13 cellular contexts compared by ENCODE assay signal in the genomic region with DNA sequence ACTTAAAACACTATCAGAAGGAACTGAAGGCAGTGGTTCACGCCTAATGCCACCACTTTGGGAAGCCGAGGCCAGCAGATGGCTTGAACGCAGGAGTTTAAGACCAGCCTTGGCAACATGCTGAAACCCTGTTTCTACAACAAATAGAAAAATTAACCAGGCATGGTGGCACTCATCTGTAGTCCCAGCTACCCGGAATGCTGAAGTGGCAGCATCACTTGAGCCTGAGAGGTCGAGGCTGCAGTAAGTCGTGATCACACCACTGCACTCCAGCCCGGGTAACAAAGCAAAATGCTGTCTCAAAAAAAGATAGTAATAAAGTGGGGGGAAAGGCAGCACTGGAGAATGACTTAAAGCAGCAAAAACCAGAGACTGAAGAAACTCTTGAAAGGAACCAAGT. TPM values are rescaled to one million over a fixed set of nuclear protein-coding genes. Genes with fewer than 3 reads are reported as not detected.
DNase-seq lines count a peak whose midpoint lies in the region; ATAC-seq and TF ChIP-seq lines count a peak whose summit lies in the region.
"Had no signal": no experiment of that assay in that cellular context is flagged by ENCODE, and none has a peak within 500 bp of the region (broad histone marks: within the 10 kb centered on the region; RNA-seq: fewer than 3 reads in every experiment).

No MANE protein-coding gene starts in this region.

- peaks cover 44% of the 10 kb centered on the region for H3K36me3 ChIP-seq in CD4-positive, CD25-positive, alpha-beta regulatory T cell (ENCODE audit: control insufficient read depth, insufficient read depth, low read length)
- peaks cover 32% of the 10 kb centered on the region; the same call in 1 of the 2 replicates for H3K36me3 ChIP-seq in GM23338 (ENCODE audit: insufficient read depth)

- peaks cover 72% of the 10 kb centered on the region for H4K20me1 ChIP-seq in GM23338 (replicated peaks; ENCODE audit: insufficient read depth)

- H3K9me3 Mint-ChIP-seq in CD4-positive, CD25-positive, alpha-beta regulatory T cell, result peaks cover 0 to 3% (median 0%) of the 10 kb centered on the region in 7 donors
- no peaks in the 10 kb centered on the region; the same call in 2 of the 3 replicates for H3K9me3 Mint-ChIP-seq in GM23338
- H3K9me3 Mint-ChIP-seq in activated naive CD8-positive, alpha-beta T cell treated with anti-CD3 and anti-CD28 coated beads for 36 hours, result peaks cover 1% of the 10 kb centered on the region
- no peaks in the 10 kb centered on the region for H3K9me3 Mint-ChIP-seq in naive thymus-derived CD8-positive, alpha-beta T cell

- no peak overlapping the region for H2AFZ ChIP-seq in GM23338

- no peak for TF ChIP-seq CTCF in GM23338 (conservative IDR thresholded peaks at IDR 0.05; ENCODE audit: low read depth in 2 of 2)

- no peak for ATAC-seq in CD4-positive, CD25-positive, alpha-beta regulatory T cell (ENCODE audit: low read depth in 2 of 2)
- no peak for ATAC-seq in GM23338
- ATAC-seq in naive thymus-derived CD8-positive, alpha-beta T cell, result no peak
- no peak for ATAC-seq in HG02588 (IDR thresholded peaks at IDR 0.05; ENCODE audit: unreplicated experiment)

- H3K9me2 ChIP-seq in GM23338 (ENCODE audit: insufficient read depth), result no peaks in the 10 kb centered on the region

- no peak overlapping the region for H3K4me3 Mint-ChIP-seq in CD4-positive, CD25-positive, alpha-beta regulatory T cell
- no peak overlapping the region for H3K4me3 Mint-ChIP-seq in GM23338
- H3K4me3 Mint-ChIP-seq in activated naive CD8-positive, alpha-beta T cell treated with anti-CD3 and anti-CD28 coated beads for 36 hours, result no peak overlapping the region
- peak overlapping the region in 4 of 10 donors; percentile 14 to 43 (median 32) for H3K4me3 Mint-ChIP-seq in naive thymus-derived CD8-positive, alpha-beta T cell

- H3K36me3 Mint-ChIP-seq in CD4-positive, CD25-positive, alpha-beta regulatory T cell, result peaks cover 35% of the 10 kb centered on the region
- H3K36me3 Mint-ChIP-seq in GM23338 (ENCODE audit: low read depth), result peaks cover 75% of the 10 kb centered on the region
- H3K36me3 Mint-ChIP-seq in activated naive CD8-positive, alpha-beta T cell treated with anti-CD3 and anti-CD28 coated beads for 36 hours, result peaks cover 61% of the 10 kb centered on the region
- H3K36me3 Mint-ChIP-seq in naive thymus-derived CD8-positive, alpha-beta T cell, result peaks cover 0 to 70% (median 21%) of the 10 kb centered on the region in 3 donors

- no peak overlapping the region for H3K4me2 ChIP-seq in GM23338

- peak overlapping the region; percentile 84 for H3K27ac ChIP-seq in CD4-positive, CD25-positive, alpha-beta regulatory T cell (ENCODE audit: insufficient read depth, low read length, poor library complexity, severe bottlenecking)
- peak overlapping the region; percentile 81 for H3K27ac ChIP-seq in GM23338 (ENCODE audit: low read depth)

- no peaks in the 10 kb centered on the region for H3F3A ChIP-seq in GM23338 (replicated peaks; ENCODE audit: low read depth)

- peak overlapping the region; percentile 63 for H3K4me3 ChIP-seq in CD4-positive, CD25-positive, alpha-beta regulatory T cell (ENCODE audit: low read depth, low read length)
- H3K4me3 ChIP-seq in GM23338, result no peak overlapping the region
- H3K4me3 ChIP-seq: vagina had no signal

- no peaks in the 10 kb centered on the region for H3K27me3 ChIP-seq in CD4-positive, CD25-positive, alpha-beta regulatory T cell (ENCODE audit: control insufficient read depth, insufficient read depth, low read length)
- H3K27me3 ChIP-seq in GM23338 (ENCODE audit: insufficient read depth), result no peaks in the 10 kb centered on the region
- H3K27me3 ChIP-seq: vagina had no signal

- H3K9me3 ChIP-seq in CD4-positive, CD25-positive, alpha-beta regulatory T cell (ENCODE audit: control insufficient read depth in 2 of 2, low read length in 2 of 2), result no peaks in the 10 kb centered on the region
- H3K9me3 ChIP-seq: vagina had no signal

- peaks cover 98% of the 10 kb centered on the region for H3K79me2 ChIP-seq in GM23338 (replicated peaks; ENCODE audit: insufficient read depth)

- H3K27me3 Mint-ChIP-seq in CD4-positive, CD25-positive, alpha-beta regulatory T cell, result no peaks in the 10 kb centered on the region
- peaks cover 2% of the 10 kb centered on the region for H3K27me3 Mint-ChIP-seq in GM23338 (ENCODE audit: insufficient read depth, low read depth, poor library complexity)
- H3K27me3 Mint-ChIP-seq in activated naive CD8-positive, alpha-beta T cell treated with anti-CD3 and anti-CD28 coated beads for 36 hours, result no peaks in the 10 kb centered on the region
- no peaks in the 10 kb centered on the region for H3K27me3 Mint-ChIP-seq in naive thymus-derived CD8-positive, alpha-beta T cell

- H3K4me1 Mint-ChIP-seq in CD4-positive, CD25-positive, alpha-beta regulatory T cell, result peaks cover 20 to 70% (median 42%) of the 10 kb centered on the region in 4 donors
- H3K4me1 Mint-ChIP-seq in GM23338, result peaks cover 11% of the 10 kb centered on the region
- peaks cover 26% of the 10 kb centered on the region for H3K4me1 Mint-ChIP-seq in activated naive CD8-positive, alpha-beta T cell treated with anti-CD3 and anti-CD28 coated beads for 36 hours
- peaks cover 17 to 55% (median 35%) of the 10 kb centered on the region in 4 donors for H3K4me1 Mint-ChIP-seq in naive thymus-derived CD8-positive, alpha-beta T cell

- H3K4me1 ChIP-seq in CD4-positive, CD25-positive, alpha-beta regulatory T cell (ENCODE audit: control insufficient read depth, insufficient read depth, low read length, poor library complexity, severe bottlenecking), result peaks cover 21% of the 10 kb centered on the region
- H3K4me1 ChIP-seq in GM23338 (ENCODE audit: insufficient read depth), result peaks cover 3% of the 10 kb centered on the region; the same call in 1 of the 2 replicates

- POLR2A ChIA-PET in naive thymus-derived CD8-positive, alpha-beta T cell (lab: Charles Lee), result interaction anchor here (1.4 to 1.9 kb wide), 3 partner anchors 12 to 48 kb away, joined by 3 to 19 read pairs (median 6); partner anchors contain the start of gene GDI2

- H3K27ac Mint-ChIP-seq in CD4-positive, CD25-positive, alpha-beta regulatory T cell, result peak overlapping the region; percentile 92 to 97 (median 96)
- H3K27ac Mint-ChIP-seq in GM23338, result no peak overlapping the region
- peak overlapping the region; percentile 91 for H3K27ac Mint-ChIP-seq in activated naive CD8-positive, alpha-beta T cell treated with anti-CD3 and anti-CD28 coated beads for 36 hours
- peak overlapping the region; percentile 87 to 97 (median 92) for H3K27ac Mint-ChIP-seq in naive thymus-derived CD8-positive, alpha-beta T cell

- DNase-seq in CD4-positive, CD25-positive, alpha-beta regulatory T cell, result no peak
- no peak for DNase-seq in GM23338 (ENCODE audit: low spot score)
- DNase-seq in activated naive CD8-positive, alpha-beta T cell treated with anti-CD3 and anti-CD28 coated beads for 36 hours, result no peak
- no peak for DNase-seq in naive thymus-derived CD8-positive, alpha-beta T cell
- no peak for DNase-seq in NCI-H748 treated with DMSO at 0.1 percent for 48 hours (lab: John Stamatoyannopoulos, UW)
- no peak for DNase-seq in effector CD8-positive, alpha-beta T cell (lab: John Stamatoyannopoulos, UW)
- no peak for DNase-seq in NCI-H446 treated with DMSO at 0.1 percent for 48 hours (lab: John Stamatoyannopoulos, UW)
- DNase-seq: caudate nucleus, glutamatergic neuron, IMR-90, NCI-H1092 treated with DMSO at 0.1 percent for 48 hours had no signal

TF ChIP-seq in GM23338, 12 proteins besides CTCF, POLR2A, EP300 and RAD21 (continues in another document):
- TF ChIP-seq JUNB (IDR thresholded peaks at IDR 0.05; ENCODE audit: unreplicated experiment), result no peak
- TF ChIP-seq ZNF114 (CRISPR knock-in tag; IDR thresholded peaks at IDR 0.05), result no peak
- TF ChIP-seq EZH2phosphoT487 (IDR thresholded peaks at IDR 0.05; ENCODE audit: unreplicated experiment), result no peak
- TF ChIP-seq POLR2AphosphoS5 (IDR thresholded peaks at IDR 0.05; ENCODE audit: low read depth), result no peak
- TF ChIP-seq STAT1 (IDR thresholded peaks at IDR 0.05; ENCODE audit: unreplicated experiment), result no peak

RNA-seq across cellular contexts. Expression of gene GDI2, which starts 38.2 kb away (rescaled TPM):
- 114 TPM for total RNA-seq in CD4-positive, CD25-positive, alpha-beta regulatory T cell
- polyA plus RNA-seq in CD4-positive, CD25-positive, alpha-beta regulatory T cell, result 100 to 1,000 TPM; 197 to 250 (median 243) TPM
- total RNA-seq in GM23338 (2014; rRNA removed; shearing (Covaris generic)), result 454 and 505 TPM in 2 replicates
- 235 and 269 TPM in 2 replicates for polyA plus RNA-seq in GM23338 (2016; fragmentation: Nextera tagmentation; extraction: Ambion mirVana)
- total RNA-seq in activated naive CD8-positive, alpha-beta T cell treated with anti-CD3 and anti-CD28 coated beads for 36 hours, result 100 to 1,000 TPM; 335 to 339 TPM
- total RNA-seq in naive thymus-derived CD8-positive, alpha-beta T cell, result 100 to 1,000 TPM; 122 to 130 TPM
- polyA plus RNA-seq in naive thymus-derived CD8-positive, alpha-beta T cell, result 100 to 1,000 TPM; 145 to 171 (median 157) TPM
